ENCODE assay signal across 9 cellular contexts in genomic region chr4:171809854-171810253, GRCh38. TPM values are rescaled to one million over a fixed set of nuclear protein-coding genes. Genes with fewer than 3 reads are reported as not detected.
"Had no signal": no experiment of that assay in that cellular context is flagged by ENCODE, and none has a peak within 500 bp of the region (broad histone marks: within the 10 kb centered on the region; RNA-seq: fewer than 3 reads in every experiment).

No MANE protein-coding gene starts in this region.

- H3K4me3 ChIP-seq: GM23248 had no signal

- H2AFZ ChIP-seq: GM23248 had no signal

- H3K27ac Mint-ChIP-seq: H9 had no signal

- DNase-seq: GM23248, GOT3, H9, HCEC 1CT, KBM-7 had no signal

- H3K4me2 ChIP-seq: KMS-11 had no signal

- H3K9me3 Mint-ChIP-seq: H9 had no signal

- H3K27ac ChIP-seq: GM23248, KMS-11 had no signal

- H3K9ac ChIP-seq: GM23248, KMS-11 had no signal

- FAIRE-seq: H54, HTR-8/SVneo had no signal

- H3K4me3 Mint-ChIP-seq: H9 had no signal

RNA-seq across cellular contexts. Expression of gene GALNTL6, which starts 3.4 kb away (rescaled TPM):
- total RNA-seq: GM23248, H9, HT-29 had no signal
- polyA plus RNA-seq: GM23248 had no signal
